ENCODE assay signal across 1 cellular context in genomic region chr9:36533726-36534125, GRCh38. TPM values are rescaled to one million over a fixed set of nuclear protein-coding genes. Genes with fewer than 3 reads are reported as not detected.
"Had no signal": no experiment of that assay in that cellular context is flagged by ENCODE, and none has a peak within 500 bp of the region (broad histone marks: within the 10 kb centered on the region; RNA-seq: fewer than 3 reads in every experiment).

No MANE protein-coding gene starts in this region.

RNA-seq across cellular contexts. Expression of gene MELK, which starts 39.0 kb away (rescaled TPM):
- total RNA-seq: naive thymus-derived CD8-positive, alpha-beta T cell had no signal
- polyA plus RNA-seq: naive thymus-derived CD8-positive, alpha-beta T cell had no signal
